9 cellular contexts compared by ENCODE assay signal in the genomic region with DNA sequence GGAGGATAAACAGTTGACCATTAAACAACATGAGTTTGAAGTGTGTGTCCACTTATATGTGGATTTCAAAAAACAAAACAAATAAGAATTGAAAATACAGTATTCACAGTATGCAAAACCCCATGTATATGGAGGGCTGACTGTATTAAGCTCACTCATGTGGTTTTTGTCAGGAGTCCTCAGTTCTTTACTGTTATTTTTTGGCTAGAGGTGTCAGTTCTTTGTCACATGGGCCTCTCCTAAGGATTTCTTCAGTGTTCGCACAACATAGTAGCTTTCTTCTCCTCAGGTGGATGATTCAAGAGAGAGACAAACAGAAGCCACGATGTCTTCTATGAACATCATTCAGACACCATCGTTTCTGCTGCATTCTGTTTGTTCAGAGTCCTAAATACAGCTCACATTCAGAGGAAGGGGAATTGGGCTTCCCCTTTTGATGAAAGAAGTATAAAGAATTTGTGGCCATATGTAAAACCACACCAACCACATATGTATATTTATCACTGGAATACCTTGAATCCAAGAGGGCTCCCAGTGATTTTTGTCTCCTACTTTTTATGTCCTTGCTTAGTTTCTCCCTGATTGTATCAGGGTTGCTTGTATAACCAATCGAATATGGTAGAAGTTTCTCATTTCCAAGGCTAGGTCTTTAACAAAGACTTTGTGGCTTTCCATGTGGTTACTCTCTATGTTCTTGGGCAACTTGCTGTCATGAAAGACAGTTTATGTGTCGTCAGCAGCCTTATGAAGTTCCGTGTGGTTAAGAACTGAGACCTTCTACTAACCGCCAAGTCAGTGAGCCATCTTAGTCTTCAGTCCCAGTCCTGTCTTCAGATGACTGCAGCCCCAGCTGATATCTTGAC. TPM values are rescaled to one million over a fixed set of nuclear protein-coding genes. Genes with fewer than 3 reads are reported as not detected.
DNase-seq lines count a peak whose midpoint lies in the region; ATAC-seq, FAIRE-seq and TF ChIP-seq lines count a peak whose summit lies in the region.
"Had no signal": no experiment of that assay in that cellular context is flagged by ENCODE, and none has a peak within 500 bp of the region (broad histone marks: within the 10 kb centered on the region; RNA-seq: fewer than 3 reads in every experiment).

No MANE protein-coding gene starts in this region.

- H3K9me3 ChIP-seq in SK-N-MC (ENCODE audit: low read depth, low read length) (no peaks in the 10 kb centered on the region), GM12878 (replicated peaks; ENCODE audit: control insufficient read depth, insufficient read depth, low read length) (no peaks in the 10 kb centered on the region; the same call in 2 of the 3 replicates), prostate gland (no peaks in the 10 kb centered on the region), testis (no peaks in the 10 kb centered on the region)

- H3K27ac ChIP-seq in SK-N-MC = no peak overlapping the region
- peak overlapping the region; percentile 47 for H3K27ac ChIP-seq in GM12878 (ENCODE audit: control insufficient read depth, insufficient read depth)
- H3K27ac ChIP-seq in prostate gland = no peak overlapping the region
- no peak overlapping the region for H3K27ac ChIP-seq in testis

- peak overlapping the region; percentile 84 for H3K4me2 ChIP-seq in GM12878 (ENCODE audit: control insufficient read depth, insufficient read depth)

- TF ChIP-seq CTCF in GM12878 (IDR thresholded peaks at IDR 0.05 in 2 of 3, conservative IDR thresholded peaks at IDR 0.05 in 1 of 3; ENCODE audit: control insufficient read depth in 2 of 3, extremely low read depth in 1 of 3, insufficient read depth in 1 of 3, low read depth in 3 of 3, low read length in 3 of 3) (no peak), prostate gland (IDR thresholded peaks at IDR 0.05) (no peak), testis (IDR thresholded peaks at IDR 0.05) (no peak)

- DNase-seq in SK-N-MC (ENCODE audit: low read depth, low spot score) (peak; percentile 16), GM12878 (ENCODE audit: low read depth, low spot score) (peak; percentile 87), prostate gland (ENCODE audit: low spot score) (no peak), medulla oblongata (ENCODE audit: extremely low spot score) (no peak), testis (no peak)
- peak; percentile 34 for DNase-seq in stimulated activated naive CD4-positive, alpha-beta T cell treated with Interleukin-2 at 50 U/mL for 16 hours (lab: John Stamatoyannopoulos, UW)

- H3K27me3 ChIP-seq in GM12878 (replicated peaks in 1 of 2; ENCODE audit: control insufficient read depth in 2 of 2, insufficient read depth in 2 of 2, low read length in 1 of 2) (no peaks in the 10 kb centered on the region), prostate gland (replicated peaks; ENCODE audit: insufficient read depth) (no peaks in the 10 kb centered on the region), testis (no peaks in the 10 kb centered on the region)

- intact Hi-C loops in GM12878 (cut with micrococcal nuclease; ENCODE audit: unreplicated experiment) = loop anchor here (10.0 kb wide), 1 partner anchor 941 kb away; the partner anchor contains the start of gene HIF1A
- intact Hi-C loops in prostate gland (cut with DNase I) = no loop called here
- intact Hi-C loops in testis (cut with DNase I; ENCODE audit: low total_unique reads) = no loop called here

- H4K20me1 ChIP-seq in GM12878 (ENCODE audit: control insufficient read depth, insufficient read depth) = no peaks in the 10 kb centered on the region

- no peak overlapping the region for H3K9ac ChIP-seq in SK-N-MC (ENCODE audit: insufficient read length)
- no peak overlapping the region for H3K9ac ChIP-seq in GM12878 (ENCODE audit: control insufficient read depth, insufficient read depth, low read length)

- peak; percentile 99 for ATAC-seq in GM18873 (IDR thresholded peaks at IDR 0.05; ENCODE audit: low FRiP score, unreplicated experiment)
- ATAC-seq in HG02973 (IDR thresholded peaks at IDR 0.05; ENCODE audit: unreplicated experiment) = peak; percentile 98
- ATAC-seq in GM12878 = peak; percentile 97
- ATAC-seq: Panc1 had no signal

- CTCF ChIA-PET in GM12878 (lab: Yijun Ruan, JAX) = interaction anchor here (0.6 to 1.0 kb wide), 4 partner anchors 95 to 1179 kb away, joined by 3 read pairs; no protein-coding TSS in a partner anchor

- H3K79me2 ChIP-seq in GM12878 (ENCODE audit: control insufficient read depth, insufficient read depth, low read length) = peaks cover 1% of the 10 kb centered on the region

- no peak overlapping the region for H2AFZ ChIP-seq in GM12878 (ENCODE audit: control insufficient read depth, low read depth, low read length)

- H3K4me1 ChIP-seq in GM12878 (ENCODE audit: control insufficient read depth, insufficient read depth, low read length) = peaks cover 20% of the 10 kb centered on the region
- H3K4me1 ChIP-seq in prostate gland (replicated peaks) = no peaks in the 10 kb centered on the region
- no peaks in the 10 kb centered on the region for H3K4me1 ChIP-seq in testis

- TF ChIP-seq RAD21 in GM12878 (IDR thresholded peaks at IDR 0.05; ENCODE audit: insufficient read depth, low read depth, low read length) = no peak

- TF ChIP-seq POLR2A in GM12878 (IDR thresholded peaks at IDR 0.05; ENCODE audit: low read depth, low read length) (no peak), prostate gland (IDR thresholded peaks at IDR 0.05) (no peak), testis (IDR thresholded peaks at IDR 0.05) (no peak)

- POLR2A ChIA-PET in GM12878 (lab: Charles Lee) = interaction anchor here (1.0 to 1.3 kb wide), 3 partner anchors 11 to 30 kb away, joined by 3 to 6 read pairs (median 5); partner anchors contain the start of gene MNAT1

- in situ Hi-C loops in GM12878 (cut with MboI) = no loop called here

- peak; percentile 99 for FAIRE-seq in GM12878 (lab: Jason Lieb, UNC)

- RAD21 ChIA-PET in GM12878 (lab: Charles Lee; ENCODE audit: unreplicated experiment) = interaction anchor here (0.8 to 3.2 kb wide), 3 partner anchors 20 to 62 kb away, joined by 3 to 8 read pairs (median 3); no protein-coding TSS in a partner anchor

- no peak overlapping the region for H3K4me3 ChIP-seq in SK-N-MC
- H3K4me3 ChIP-seq in GM12878 = 0 out of 2 replicates have a peak overlapping the region, but pooled peaks have one; percentile 15
- H3K4me3 ChIP-seq in prostate gland = no peak overlapping the region
- H3K4me3 ChIP-seq in testis = no peak overlapping the region

- SMC1A ChIA-PET in GM12878 (lab: Charles Lee; ENCODE audit: uncharacterized antibody, unreplicated experiment) = interaction anchor here (0.9 to 1.8 kb wide), 11 partner anchors 9 to 421 kb away, joined by 3 to 8 read pairs (median 4); partner anchors contain the start of genes MNAT1, SLC38A6 and TRMT5

- TF ChIP-seq EP300 in GM12878 (IDR thresholded peaks at IDR 0.05; ENCODE audit: borderline replicate concordance in 1 of 2, control insufficient read depth in 1 of 2, low read depth in 2 of 2, low read length in 2 of 2) = peak; percentile 91 to 95; a peak in 3 of 4 replicates

- no TSS peak for BruUV-seq in GM12878 (replicated peaks; lab: Mats Ljungman, UMichigan)

- no peaks in the 10 kb centered on the region for H3K36me3 ChIP-seq in SK-N-MC (ENCODE audit: insufficient read depth, low read length)
- H3K36me3 ChIP-seq in GM12878 (ENCODE audit: control insufficient read depth in 2 of 2, insufficient read depth in 2 of 2, low read length in 1 of 2) = no peaks in the 10 kb centered on the region
- H3K36me3 ChIP-seq in prostate gland = no peaks in the 10 kb centered on the region
- H3K36me3 ChIP-seq in testis (ENCODE audit: low read depth, missing control alignments) = no peaks in the 10 kb centered on the region

- 13% methylated on average over 7 of the region's 7 CpGs for WGBS in GM12878 (ENCODE audit: insufficient coverage, insufficient replicate concordance, low lambda C conversion rate, missing lambda C conversion rate)
- WGBS in prostate gland = 87% methylated on average over 7 of the region's 7 CpGs
- WGBS in testis, 2 donors = 88 to 91% methylated on average over 7 of the region's 7 CpGs

RNA-seq across cellular contexts. Expression of gene MNAT1, which starts 18.9 kb away (rescaled TPM):
- total RNA-seq in GM12878 (2013; cell fraction: nucleolus; rRNA removed) = 121 and 132 TPM in 2 replicates
- total RNA-seq in GM12878 (2014; rRNA removed) = 29.0 and 29.4 TPM in 2 replicates
- 48.7 and 52.5 TPM in 2 replicates for total RNA-seq in GM12878 (2014; rRNA removed; fragmentation: Illumina TruSeq; extraction: Trizol)
- total RNA-seq in GM12878 (2021) = 26.5 and 28.9 TPM in 2 replicates
- 17.7 TPM for polyA plus RNA-seq in GM12878 (2011; ENCODE audit: low read depth)
- polyA plus RNA-seq in GM12878 (2011; rRNA removed) = 51.7 and 68.0 TPM in 2 replicates
- 30.3 and 38.2 TPM in 2 replicates for polyA plus RNA-seq in GM12878 (2011; cell fraction: cytosol; rRNA removed)
- polyA plus RNA-seq in GM12878 (2011; cell fraction: nucleus; rRNA removed) = 19.2 and 24.7 TPM in 2 replicates
- 24.6 and 27.5 TPM in 2 replicates for polyA plus RNA-seq in GM12878 (2012)
- polyA plus RNA-seq in GM12878 (2014; fragmentation: Illumina TruSeq; extraction: Trizol) = 47.4 and 51.5 TPM in 2 replicates
- 10 to 100 TPM; 62.0 to 67.4 TPM for polyA plus RNA-seq in GM12878 (2014; fragmentation: Nextera tagmentation; extraction: Ambion mirVana)
- polyA plus RNA-seq in GM12878 (2014; rRNA removed) = 23.8 and 34.2 TPM in 2 replicates
- 10 to 100 TPM; 28.6 to 29.2 TPM for polyA plus RNA-seq in GM12878 (2016; fragmentation: Nextera tagmentation; extraction: Ambion mirVana)
- 28.5 and 38.9 TPM in 2 replicates for polyA minus RNA-seq in GM12878 (2011; rRNA and poly(A)+ RNA removed)
- 7.9 and 14.9 TPM in 2 replicates for polyA minus RNA-seq in GM12878 (2011; cell fraction: cytosol; rRNA and poly(A)+ RNA removed)
- 34.1 and 59.9 TPM in 2 replicates for polyA minus RNA-seq in GM12878 (2011; cell fraction: nucleus; rRNA and poly(A)+ RNA removed)
- 10 to 100 TPM; 16.1 to 62.9 TPM for total RNA-seq in prostate gland
- 10 to 100 TPM; 36.0 to 39.9 TPM for total RNA-seq in testis
- polyA plus RNA-seq in testis (ENCODE audit: insufficient read depth, low read depth, low replicate concordance) = 17.3 TPM

RNA-seq across cellular contexts. Expression of gene SIX4, which starts 29.3 kb away (rescaled TPM):
- 0.07 and 0.13 TPM in 2 replicates for total RNA-seq in GM12878 (2013; cell fraction: nucleolus; rRNA removed)
- total RNA-seq in GM12878 (2014; rRNA removed) (0.05 and 0.06 TPM in 2 replicates), GM12878 (2014; rRNA removed; fragmentation: Illumina TruSeq; extraction: Trizol) (0.04 TPM in 1 of 2 replicates, not detected in the other), GM12878 (2021) (0.26 TPM in 1 of 2 replicates, not detected in the other), prostate gland (10 to 100 TPM; 17.6 to 21.3 TPM), testis (1 to 10 TPM; 2.0 to 3.4 TPM)
- not detected for polyA plus RNA-seq in GM12878 (2011; ENCODE audit: low read depth)
- polyA plus RNA-seq in GM12878 (2011; rRNA removed) (0.06 and 0.07 TPM in 2 replicates), GM12878 (2014; fragmentation: Illumina TruSeq; extraction: Trizol) (0.04 TPM in 1 of 2 replicates, not detected in the other), GM12878 (2014; fragmentation: Nextera tagmentation; extraction: Ambion mirVana) (not detected), GM12878 (2014; rRNA removed) (not detected in 2 replicates), GM12878 (2016; fragmentation: Nextera tagmentation; extraction: Ambion mirVana) (not detected), testis (ENCODE audit: insufficient read depth, low read depth, low replicate concordance) (1.6 TPM)
- 0.07 TPM in 2 replicates for polyA plus RNA-seq in GM12878 (2011; cell fraction: cytosol; rRNA removed)
- polyA plus RNA-seq in GM12878 (2011; cell fraction: nucleus; rRNA removed) = 0.03 and 0.07 TPM in 2 replicates
- 0.07 TPM in 1 of 2 replicates, not detected in the other for polyA plus RNA-seq in GM12878 (2012)
- under 0.01 TPM in 1 of 2 replicates, not detected in the other for polyA minus RNA-seq in GM12878 (2011; rRNA and poly(A)+ RNA removed)
- polyA minus RNA-seq in GM12878 (2011; cell fraction: cytosol; rRNA and poly(A)+ RNA removed) = not detected in 2 replicates
- not detected in 2 replicates for polyA minus RNA-seq in GM12878 (2011; cell fraction: nucleus; rRNA and poly(A)+ RNA removed)

Comparison
In these comparisons a context has a peak if more than half of its experiments do, and no peak if none do; other contexts are left out.
1. DNase-seq: peak in SK-N-MC (single experiment), GM12878 (single experiment) and stimulated activated naive CD4-positive, alpha-beta T cell treated with Interleukin-2 at 50 U/mL for 16 hours (single experiment); none in prostate gland (single experiment), medulla oblongata (single experiment) and testis (single experiment).
2. RNA of gene SIX4, which starts 29.3 kb away (total RNA-seq): 17.6 to 21.3 TPM in prostate gland; 2.0 to 3.4 TPM in testis and 0.04 to 0.26 TPM in GM12878; every median in the first group is over 4 times any median in the second.
3. Peak in every context shown above with its lines, with median percentiles within 50 percentile points of each other: ATAC-seq.